1 cellular context compared by ENCODE assay signal in genomic region chr3:69085543-69086132, GRCh38.
TF ChIP-seq lines count a peak whose summit lies in the region.

No MANE protein-coding gene starts in this region.

TF ChIP-seq in H1, 55 proteins besides CTCF, POLR2A, EP300 and RAD21:
- TF ChIP-seq TBP (IDR thresholded peaks at IDR 0.05; ENCODE audit: low read depth, low read length) (no peak), EGR1 (IDR thresholded peaks at IDR 0.05; ENCODE audit: borderline replicate concordance, low read depth, low read length) (no peak)
